Comparison of ENCODE assay signal across 8 cellular contexts in genomic region chr7:82729172-82730030, GRCh38.
DNase-seq lines count a peak whose midpoint lies in the region; ATAC-seq and TF ChIP-seq lines count a peak whose summit lies in the region.

No MANE protein-coding gene starts in this region.

- no peaks in the 10 kb centered on the region for H3K4me1 Mint-ChIP-seq in CD4-positive, alpha-beta T cell (ENCODE audit: low read depth)
- H3K4me1 Mint-ChIP-seq in endothelial cell (ENCODE audit: unreplicated experiment) = no peaks in the 10 kb centered on the region

- no peaks in the 10 kb centered on the region for H3K27me3 ChIP-seq in CD4-positive, alpha-beta T cell (ENCODE audit: control insufficient read depth, insufficient read depth, low read length)

- POLR2A ChIA-PET in CD4-positive, alpha-beta T cell (lab: Charles Lee) = no interaction called here

- no peaks in the 10 kb centered on the region for H3K9me3 ChIP-seq in CD4-positive, alpha-beta T cell (ENCODE audit: control insufficient read depth, low read length)

- H3K27ac Mint-ChIP-seq in CD4-positive, alpha-beta T cell = no peak overlapping the region
- H3K27ac Mint-ChIP-seq in endothelial cell (ENCODE audit: unreplicated experiment) = no peak overlapping the region

- no peaks in the 10 kb centered on the region for H3K9me3 Mint-ChIP-seq in CD4-positive, alpha-beta T cell
- H3K9me3 Mint-ChIP-seq in endothelial cell (ENCODE audit: unreplicated experiment) = no peaks in the 10 kb centered on the region

- H3K27ac ChIP-seq in CD4-positive, alpha-beta T cell (ENCODE audit: low read depth, low read length) = no peak overlapping the region

- no peaks in the 10 kb centered on the region for H3K27me3 Mint-ChIP-seq in CD4-positive, alpha-beta T cell
- peaks cover 2% of the 10 kb centered on the region for H3K27me3 Mint-ChIP-seq in endothelial cell (ENCODE audit: unreplicated experiment)

- ATAC-seq in CD4-positive, alpha-beta T cell (ENCODE audit: poor library complexity) = no peak
- no peak for ATAC-seq in HG02588 (IDR thresholded peaks at IDR 0.05; ENCODE audit: unreplicated experiment)

- no peak for DNase-seq in CD4-positive, alpha-beta T cell
- DNase-seq in HFF-Myc (ENCODE audit: extremely low read depth, low read depth) (no peak), OCI-M1 (lab: John Stamatoyannopoulos, UW) (peak; percentile 75), endothelial cell (ENCODE audit: low spot score) (peak; percentile 33), pulmonary artery endothelial cell (ENCODE audit: low read depth, low spot score) (peak; percentile 1), posterior vena cava (ENCODE audit: low spot score) (no peak)
- no peak for DNase-seq in activated effector memory CD4-positive, alpha-beta T cell treated with anti-CD3 and anti-CD28 coated beads, Interleukin-2, amount 50 U/mL, for 16 hours

- no peak overlapping the region for H3K4me3 ChIP-seq in HFF-Myc (replicated peaks; ENCODE audit: low read depth, low read length)

- H3K36me3 Mint-ChIP-seq in CD4-positive, alpha-beta T cell (ENCODE audit: low read depth) = no peaks in the 10 kb centered on the region
- H3K36me3 Mint-ChIP-seq in endothelial cell (ENCODE audit: low read depth, unreplicated experiment) = no peaks in the 10 kb centered on the region

- TF ChIP-seq CTCF in CD4-positive, alpha-beta T cell (IDR thresholded peaks at IDR 0.05) = peak; percentile 29
- peak; percentile 73 for TF ChIP-seq CTCF in HFF-Myc (IDR thresholded peaks at IDR 0.05; ENCODE audit: low read depth, low read length, missing control alignments)
- TF ChIP-seq CTCF in endothelial cell (IDR thresholded peaks at IDR 0.05; ENCODE audit: unreplicated experiment) = peak; percentile 79

- H3K4me3 Mint-ChIP-seq in CD4-positive, alpha-beta T cell = no peak overlapping the region
- no peak overlapping the region for H3K4me3 Mint-ChIP-seq in endothelial cell (ENCODE audit: unreplicated experiment)

- CTCF ChIA-PET in CD4-positive, alpha-beta T cell (lab: Charles Lee) = no interaction called here

- intact Hi-C loops in CD4-positive, alpha-beta T cell (cut with DNase I, micrococcal nuclease) = loop anchor here (5.0 to 10.0 kb wide), 7 partner anchors 127 to 1247 kb away; no protein-coding TSS in a partner anchor
- intact Hi-C loops in posterior vena cava (cut with DNase I) = no loop called here

Comparison
In these comparisons a context has a peak if more than half of its experiments do, and no peak if none do; other contexts are left out.
1. DNase-seq: peak in OCI-M1 (single experiment), endothelial cell (single experiment) and pulmonary artery endothelial cell (single experiment); none in CD4-positive, alpha-beta T cell (0 of 10), HFF-Myc (single experiment), posterior vena cava (single experiment) and activated effector memory CD4-positive, alpha-beta T cell treated with anti-CD3 and anti-CD28 coated beads, Interleukin-2, amount 50 U/mL, for 16 hours (single experiment).
2. CTCF ChIP-seq: peak in every context shown above with its lines; median percentile 79 in endothelial cell; 73 in HFF-Myc; 29 in CD4-positive, alpha-beta T cell.
3. intact Hi-C loops: an anchor here in CD4-positive, alpha-beta T cell (5.0 to 10.0 kb wide); none called in posterior vena cava.